ENCODE assay signal across 8 cellular contexts in the genomic region with DNA sequence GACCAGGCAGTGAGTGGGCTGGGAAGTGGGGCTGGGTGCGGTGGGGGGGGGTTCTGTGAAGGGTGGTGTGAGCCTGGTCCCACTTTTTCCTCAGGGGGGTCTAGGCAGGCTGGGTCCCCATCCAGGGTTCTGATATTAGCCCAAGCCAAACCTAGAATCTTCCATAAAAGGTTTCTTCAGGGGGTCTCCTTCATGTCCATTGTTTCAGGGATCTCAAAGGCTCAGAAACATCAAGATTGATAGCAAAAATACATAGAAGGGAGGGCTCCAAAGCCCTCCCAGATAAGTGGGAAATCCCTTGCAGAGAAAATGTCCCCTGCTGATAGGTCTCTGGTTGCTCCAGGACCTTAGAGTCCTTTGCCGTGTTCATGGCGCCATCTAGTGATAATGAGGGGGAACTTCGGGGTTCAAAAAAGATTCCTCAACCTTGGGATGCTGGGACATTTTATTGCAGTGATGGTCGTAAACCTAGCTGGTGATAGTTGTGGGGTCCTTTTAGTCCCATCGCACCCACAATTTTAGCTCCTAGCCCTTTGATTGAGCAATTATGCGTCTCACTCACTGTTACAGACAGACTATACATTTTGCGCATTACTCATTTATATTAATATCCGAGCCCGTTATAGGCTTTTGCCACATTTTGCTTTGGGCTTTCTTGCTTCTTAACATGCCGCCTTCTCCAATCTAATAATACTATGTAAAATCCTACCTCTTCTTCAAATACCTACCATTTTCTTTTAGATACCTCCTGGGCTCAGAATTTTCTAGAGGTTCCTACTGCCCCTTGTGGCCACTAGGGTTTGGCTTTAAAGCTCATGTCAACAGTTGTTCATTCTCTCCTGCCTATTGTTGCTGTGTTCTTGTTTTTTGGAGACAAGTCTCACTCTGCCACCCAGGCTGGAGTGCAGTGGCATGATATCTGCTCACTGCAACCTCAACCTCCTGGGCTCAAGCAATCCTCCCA. TPM values are rescaled to one million over a fixed set of nuclear protein-coding genes. Genes with fewer than 3 reads are reported as not detected.
DNase-seq lines count a peak whose midpoint lies in the region; ATAC-seq, FAIRE-seq and TF ChIP-seq lines count a peak whose summit lies in the region.

No MANE protein-coding gene starts in this region.

- H3K36me3 ChIP-seq in endothelial cell of umbilical vein (ENCODE audit: control insufficient read depth in 2 of 2, extremely low read depth in 1 of 2, insufficient read depth in 2 of 2, low read length in 2 of 2) (peaks cover 0 to 7% of the 10 kb centered on the region in 2 experiments), mucosa of descending colon (ENCODE audit: low read depth) (no peaks in the 10 kb centered on the region)

- peaks cover 35% of the 10 kb centered on the region for H3K4me1 ChIP-seq in endothelial cell of umbilical vein (ENCODE audit: control insufficient read depth, extremely low read depth, insufficient read depth, low read length)
- H3K4me1 ChIP-seq in mucosa of descending colon (ENCODE audit: low read depth), result peaks cover 3% of the 10 kb centered on the region

- ATAC-seq in mucosa of descending colon (peak; percentile 92), HG02623 (IDR thresholded peaks at IDR 0.05; ENCODE audit: unreplicated experiment) (no peak)

- dilution Hi-C loops in endothelial cell of umbilical vein (cut with MboI; ENCODE audit: extremely low pct_ligation_motif_present, low sequenced_read_pairs), result no loop called here

- no peak overlapping the region for H3K4me2 ChIP-seq in endothelial cell of umbilical vein (ENCODE audit: insufficient read depth, low read length)

- H2AFZ ChIP-seq in endothelial cell of umbilical vein (ENCODE audit: low read depth, low read length), result no peak overlapping the region

- no peak overlapping the region for H3K27ac ChIP-seq in C4-2B
- H3K27ac ChIP-seq in endothelial cell of umbilical vein (ENCODE audit: insufficient read depth, low read depth, low read length), result no peak overlapping the region

- H3K4me1 Mint-ChIP-seq in type B pancreatic cell (ENCODE audit: unreplicated experiment), result peaks cover 14% of the 10 kb centered on the region

- CTCF ChIA-PET in endothelial cell of umbilical vein (lab: Charles Lee), result interaction anchor here (0.7 to 7.6 kb wide), 58 partner anchors 9 to 364 kb away, joined by 3 to 156 read pairs (median 6); a partner anchor contains a TSS

- intact Hi-C loops in endothelial cell of umbilical vein (cut with micrococcal nuclease), result loop anchor here (1.0 to 5.0 kb wide), 8 partner anchors 18 to 215 kb away; a partner anchor contains a TSS
- intact Hi-C loops in mucosa of descending colon (cut with DNase I, micrococcal nuclease), result no loop called here

- no peak overlapping the region for H3K4me3 Mint-ChIP-seq in type B pancreatic cell

- DNase-seq in H4 (ENCODE audit: low spot score) (peak; percentile 81), NCI-H2227 treated with DMSO at 0.1 percent for 48 hours (lab: John Stamatoyannopoulos, UW) (peak; percentile 64), endothelial cell of umbilical vein (ENCODE audit: low read depth, low spot score) (peak; percentile 80), mucosa of descending colon (peak in 1 of 3 donors; percentile 58), type B pancreatic cell (ENCODE audit: extremely low spot score, unreplicated experiment) (no peak)

- H3K4me3 ChIP-seq in WI38 (ENCODE audit: low read depth, low read length) (no peak overlapping the region), endothelial cell of umbilical vein (replicated peaks in 1 of 3; ENCODE audit: insufficient read depth in 1 of 3, low read depth in 1 of 3, low read length in 3 of 3) (no peak overlapping the region), mucosa of descending colon (no peak overlapping the region)

- no TSS peak for BruUV-seq in endothelial cell of umbilical vein (replicated peaks; lab: Mats Ljungman, UMichigan)

- H3K79me2 ChIP-seq in endothelial cell of umbilical vein (ENCODE audit: control insufficient read depth, insufficient read depth, low read length), result peaks cover 20% of the 10 kb centered on the region

- H3K9me3 Mint-ChIP-seq in type B pancreatic cell, result no peaks in the 10 kb centered on the region

- peak; percentile 53 for TF ChIP-seq POLR2A in endothelial cell of umbilical vein (IDR thresholded peaks at IDR 0.05; ENCODE audit: low read depth, low read length)

- FAIRE-seq in endothelial cell of umbilical vein (lab: Jason Lieb, UNC), result peak; percentile 86

- H3K9me1 ChIP-seq in endothelial cell of umbilical vein (replicated peaks; ENCODE audit: control insufficient read depth, extremely low read depth, insufficient read depth, low read length), result no peaks in the 10 kb centered on the region

- peaks cover 23% of the 10 kb centered on the region for H3K36me3 Mint-ChIP-seq in type B pancreatic cell

- no peaks in the 10 kb centered on the region for H4K20me1 ChIP-seq in endothelial cell of umbilical vein (replicated peaks; ENCODE audit: control insufficient read depth, extremely low read depth, insufficient read depth, low read length)

- H3K9me3 ChIP-seq in endothelial cell of umbilical vein (replicated peaks; ENCODE audit: control insufficient read depth, insufficient read depth, low read length) (no peaks in the 10 kb centered on the region), mucosa of descending colon (no peaks in the 10 kb centered on the region)

- TF ChIP-seq CTCF in C4-2B (conservative IDR thresholded peaks at IDR 0.05) (peak; percentile 95), WI38 (IDR thresholded peaks at IDR 0.05; ENCODE audit: low read depth, low read length) (peak; percentile 70), endothelial cell of umbilical vein (IDR thresholded peaks at IDR 0.05; ENCODE audit: extremely low read depth in 1 of 2, insufficient read depth in 1 of 2, low read depth in 1 of 2, low read length in 2 of 2) (peak; percentile 51 to 67), mucosa of descending colon (IDR thresholded peaks at IDR 0.05) (peak; percentile 66), type B pancreatic cell (conservative IDR thresholded peaks at IDR 0.05) (peak; percentile 85)

- H3K27ac Mint-ChIP-seq in type B pancreatic cell, result peak overlapping the region; percentile 37

- POLR2A ChIA-PET in endothelial cell of umbilical vein (lab: Charles Lee), result interaction anchor here (0.8 to 1.2 kb wide), 4 partner anchors 16 to 88 kb away, joined by 3 to 5 read pairs (median 3); a partner anchor contains a TSS

- no peaks in the 10 kb centered on the region for H3K27me3 ChIP-seq in endothelial cell of umbilical vein (ENCODE audit: control insufficient read depth in 2 of 2, insufficient read depth in 2 of 2, low read length in 2 of 2)

- no peaks in the 10 kb centered on the region for H3K27me3 Mint-ChIP-seq in type B pancreatic cell

- H3K9ac ChIP-seq in endothelial cell of umbilical vein (replicated peaks; ENCODE audit: extremely low read depth, insufficient read depth, low read length), result no peak overlapping the region

TF ChIP-seq in endothelial cell of umbilical vein, 7 proteins besides CTCF, POLR2A, EP300 and RAD21:
- no peak for TF ChIP-seq MYC (IDR thresholded peaks at IDR 0.05; ENCODE audit: low read depth, low read length)
- peak; percentile 23 for TF ChIP-seq POLR2AphosphoS5 (IDR thresholded peaks at IDR 0.05; ENCODE audit: insufficient read depth, low read depth, low read length)
- no peak for TF ChIP-seq JUN (IDR thresholded peaks at IDR 0.05; ENCODE audit: borderline replicate concordance, insufficient read depth, insufficient read length, low read depth)

RNA-seq across cellular contexts. Expression of a gene that starts 35.1 kb away (rescaled TPM):
- 2.4 and 6.8 TPM in 2 replicates for total RNA-seq in H4 (2014; rRNA removed; shearing (Covaris generic))
- total RNA-seq in endothelial cell of umbilical vein (91.7 and 99.5 TPM in 2 replicates), mucosa of descending colon (under 1 TPM in 2 of 3 donors, not detected in 1; 0.06 to 0.07 TPM), type B pancreatic cell (ENCODE audit: low replicate concordance) (104 and 232 TPM in 2 replicates)
- 8.6 and 9.5 TPM in 2 replicates for polyA plus RNA-seq in endothelial cell of umbilical vein
- polyA plus RNA-seq in endothelial cell of umbilical vein (2011; cell fraction: cytosol; rRNA removed), result 14.9 and 17.4 TPM in 2 replicates
- polyA plus RNA-seq in endothelial cell of umbilical vein (2011; cell fraction: nucleus; rRNA removed), result 44.6 and 46.9 TPM in 2 replicates
- polyA plus RNA-seq in endothelial cell of umbilical vein (2012), result 22.5 and 26.3 TPM in 2 replicates
- polyA minus RNA-seq in endothelial cell of umbilical vein, result 18.7 and 24.3 TPM in 2 replicates
- polyA minus RNA-seq in endothelial cell of umbilical vein (2011; cell fraction: cytosol; rRNA and poly(A)+ RNA removed), result 13.1 TPM
- 25.2 and 30.8 TPM in 2 replicates for polyA minus RNA-seq in endothelial cell of umbilical vein (2011; cell fraction: nucleus; rRNA and poly(A)+ RNA removed)

Comparison
In these comparisons a context has a peak if more than half of its experiments do, and no peak if none do; other contexts are left out.
1. RNA of a gene that starts 35.1 kb away (total RNA-seq): 104 to 232 TPM in type B pancreatic cell and 91.7 to 99.5 TPM in endothelial cell of umbilical vein; 2.4 to 6.8 TPM in H4 and 0.06 to 0.07 TPM in mucosa of descending colon; every median in the first group is over 10 times any median in the second.
2. Peak in every context shown above with its lines, with median percentiles within 50 percentile points of each other: CTCF ChIP-seq.